8 cellular contexts compared by ENCODE assay signal in genomic region chr11:123741159-123741951, GRCh38. TPM values are rescaled to one million over a fixed set of nuclear protein-coding genes. Genes with fewer than 3 reads are reported as not detected.
DNase-seq lines count a peak whose midpoint lies in the region; ATAC-seq and TF ChIP-seq lines count a peak whose summit lies in the region.

Gene ZNF202, minus strand, starts transcription at chr11:123741660. Its CDS starts 10,772 bp downstream, at chr11:123730888.

- no peaks in the 10 kb centered on the region for H3K9me3 ChIP-seq in thymus (ENCODE audit: control insufficient read depth)

- peak within 1 kb of the TSS; percentile 97 for H3K4me3 Mint-ChIP-seq in activated naive CD8-positive, alpha-beta T cell
- H3K4me3 Mint-ChIP-seq in glutamatergic neuron (ENCODE audit: unreplicated experiment) (peak within 1 kb of the TSS; percentile 99), osteocyte (ENCODE audit: unreplicated experiment) (peak within 1 kb of the TSS; percentile 98)

- WGBS in thymus, result under 1% methylated on average over 65 of the region's 65 CpGs

- H3K9me3 Mint-ChIP-seq in activated naive CD8-positive, alpha-beta T cell (ENCODE audit: low read depth), result no peaks in the 10 kb centered on the region
- H3K9me3 Mint-ChIP-seq in glutamatergic neuron (ENCODE audit: unreplicated experiment) (peaks cover 9% of the 10 kb centered on the region), osteocyte (ENCODE audit: unreplicated experiment) (no peaks in the 10 kb centered on the region)

- peaks cover 9% of the 10 kb centered on the region for H3K4me1 ChIP-seq in thymus (ENCODE audit: control insufficient read depth, insufficient read depth, low read length)

- no peaks in the 10 kb centered on the region for H3K27me3 ChIP-seq in thymus (ENCODE audit: control insufficient read depth, insufficient read depth)

- no peaks in the 10 kb centered on the region for H3K36me3 ChIP-seq in thymus (ENCODE audit: control insufficient read depth, insufficient read depth)

- peak; percentile 99 for ATAC-seq in HG02678 (IDR thresholded peaks at IDR 0.05; ENCODE audit: unreplicated experiment)

- H3K27ac ChIP-seq in thymus (ENCODE audit: low read depth), result peak within 1 kb of the TSS; percentile 79

- 0 out of 3 replicates have a peak, but pooled peaks have one; percentile 11 for TF ChIP-seq CTCF in GM12872 (IDR thresholded peaks at IDR 0.05; ENCODE audit: insufficient read depth, low read depth, low read length)
- TF ChIP-seq CTCF in glutamatergic neuron (IDR thresholded peaks at IDR 0.05; ENCODE audit: partially characterized antibody, unreplicated experiment), result peak; percentile 57
- TF ChIP-seq CTCF in osteocyte (IDR thresholded peaks at IDR 0.05), result peak; percentile 31

- peaks cover 39% of the 10 kb centered on the region for H3K4me1 Mint-ChIP-seq in activated naive CD8-positive, alpha-beta T cell (ENCODE audit: low read depth)
- H3K4me1 Mint-ChIP-seq in glutamatergic neuron (ENCODE audit: low read depth, unreplicated experiment) (peaks cover 23% of the 10 kb centered on the region), osteocyte (ENCODE audit: unreplicated experiment) (peaks cover 15% of the 10 kb centered on the region)

- H3K27ac Mint-ChIP-seq in activated naive CD8-positive, alpha-beta T cell, result peak within 1 kb of the TSS; percentile 97
- peak within 1 kb of the TSS; percentile 97 for H3K27ac Mint-ChIP-seq in glutamatergic neuron (ENCODE audit: unreplicated experiment)
- peak within 1 kb of the TSS; percentile 74 for H3K27ac Mint-ChIP-seq in osteocyte (ENCODE audit: unreplicated experiment)

- H3K4me3 ChIP-seq in thymus (ENCODE audit: low read length), result peak within 1 kb of the TSS; percentile 76

- H3K36me3 Mint-ChIP-seq in activated naive CD8-positive, alpha-beta T cell, result peaks cover 9% of the 10 kb centered on the region
- H3K36me3 Mint-ChIP-seq in glutamatergic neuron (ENCODE audit: unreplicated experiment) (peaks cover 16% of the 10 kb centered on the region), osteocyte (ENCODE audit: unreplicated experiment) (peaks cover 13% of the 10 kb centered on the region)

- H3K27me3 Mint-ChIP-seq in activated naive CD8-positive, alpha-beta T cell, result no peaks in the 10 kb centered on the region
- peaks cover 8% of the 10 kb centered on the region for H3K27me3 Mint-ChIP-seq in glutamatergic neuron (ENCODE audit: unreplicated experiment)
- H3K27me3 Mint-ChIP-seq in osteocyte (ENCODE audit: unreplicated experiment), result peaks cover 24% of the 10 kb centered on the region

- DNase-seq in NCI-H1105 treated with DMSO at 0.1 percent for 48 hours (lab: John Stamatoyannopoulos, UW) (peak; percentile 96), SKM-1 treated with dmso at 0.1 percent for 144 hours (lab: John Stamatoyannopoulos, UW; ENCODE audit: unreplicated experiment) (peak; percentile 88), glutamatergic neuron (peak; percentile 94), osteocyte (ENCODE audit: extremely low spot score, unreplicated experiment) (peak; percentile 94)

RNA-seq across cellular contexts. Expression of gene ZNF202, which starts in this region (rescaled TPM):
- 18.2 TPM for total RNA-seq in glutamatergic neuron (ENCODE audit: unreplicated experiment)
- total RNA-seq in osteocyte, result 9.5 and 11.2 TPM in 2 replicates
- 10.7 TPM for polyA plus RNA-seq in thymus

Comparison
In these comparisons a context has a peak if more than half of its experiments do, and no peak if none do; other contexts are left out.
1. Peak in every context shown above with its lines: DNase-seq, ATAC-seq, H3K4me3 ChIP-seq and H3K27ac ChIP-seq.